Comparison of ENCODE assay signal across 8 cellular contexts in the genomic region with DNA sequence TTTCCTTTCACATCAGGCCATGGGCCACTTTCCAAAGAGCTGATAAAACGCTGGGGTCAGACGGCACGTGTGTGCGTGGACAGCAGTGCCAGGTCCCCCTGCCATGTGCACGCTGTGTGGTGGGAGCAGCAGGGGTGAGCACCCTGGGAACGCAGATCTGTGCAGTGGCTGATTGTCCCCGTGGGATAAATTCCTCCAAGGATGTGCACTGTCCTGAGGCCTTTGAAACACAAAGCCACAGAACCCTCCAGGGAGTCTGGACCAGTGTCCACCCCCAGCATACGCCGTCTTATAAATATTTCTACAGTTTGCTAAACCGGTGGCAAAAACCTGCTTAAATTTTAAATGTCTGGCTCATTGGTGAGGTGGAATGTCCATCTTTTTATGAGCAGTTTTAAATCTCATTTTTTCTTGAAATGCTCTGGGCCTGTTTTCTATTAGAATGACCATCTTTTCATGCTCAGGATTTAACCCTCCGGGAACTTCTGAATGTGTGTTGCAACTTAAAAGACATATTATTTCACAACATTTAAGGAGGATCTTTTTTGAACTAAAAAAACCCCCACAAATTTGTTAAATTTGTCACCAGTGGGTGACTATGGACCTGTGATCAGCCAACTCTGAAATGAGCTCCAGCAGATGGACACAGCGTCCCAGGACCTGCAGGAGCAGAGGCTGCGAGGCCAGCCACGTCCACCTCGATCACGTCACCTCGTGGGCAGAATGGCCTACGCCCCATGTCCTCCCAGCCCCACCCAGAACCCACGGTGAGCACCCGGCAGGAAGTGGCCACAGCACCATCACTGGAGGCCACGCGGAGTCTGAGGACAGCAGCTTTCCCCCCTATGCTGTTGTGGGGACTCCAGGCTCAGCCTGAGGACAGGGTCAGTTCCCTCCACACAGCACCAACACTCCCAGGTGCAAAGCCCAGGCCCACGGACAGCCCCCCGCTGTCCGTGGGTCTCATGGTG.
DNase-seq lines count a peak whose midpoint lies in the region; ATAC-seq and TF ChIP-seq lines count a peak whose summit lies in the region.

No MANE protein-coding gene starts in this region.

- ATAC-seq in IMR-90 (ENCODE audit: low read depth) = peak; percentile 1; the same call in 1 of the 2 replicates
- no peak for ATAC-seq in GM19023 (IDR thresholded peaks at IDR 0.05; ENCODE audit: unreplicated experiment)

- H3K4me2 ChIP-seq in IMR-90 (ENCODE audit: low read depth, low read length) = peak overlapping the region; percentile 77

- H3K4ac ChIP-seq in IMR-90 (ENCODE audit: low read depth, low read length) = peak overlapping the region; percentile 100

- peak overlapping the region; percentile 99 for H3K18ac ChIP-seq in IMR-90 (ENCODE audit: low read depth, low read length)

- H3K27ac Mint-ChIP-seq in stimulated activated naive CD8-positive, alpha-beta T cell treated with anti-CD3 and anti-CD28 coated beads, Interleukin-15, Interleukin-2, amounts not matched to agents 100 ng/mL and 50 ng/mL, for 24 hours = peak overlapping the region; percentile 98

- H3K36me3 ChIP-seq in BE2C (no peaks in the 10 kb centered on the region), IMR-90 (ENCODE audit: control insufficient read depth, insufficient read depth, low read length) (peaks cover 16% of the 10 kb centered on the region; the same call in 1 of the 2 replicates)

- no peak for TF ChIP-seq CTCF in BE2C (IDR thresholded peaks at IDR 0.05; ENCODE audit: low read depth, low read length)
- no peak for TF ChIP-seq CTCF in IMR-90 (conservative IDR thresholded peaks at IDR 0.05; ENCODE audit: low read depth, low read length)

- WGBS in IMR-90 (ENCODE audit: extremely low coverage in 2 of 2, insufficient read length in 1 of 2), 2 experiments = 34% methylated on average over 7 of the region's 25 CpGs; no CpG with 5 or more reads in 1 of the 2 experiments

- peak overlapping the region; percentile 64 for H2AFZ ChIP-seq in IMR-90 (replicated peaks; ENCODE audit: low read length, poor library complexity)

- peak overlapping the region; percentile 100 for H3K27ac ChIP-seq in IMR-90 (ENCODE audit: insufficient read depth, low read length)

- peaks cover 81% of the 10 kb centered on the region for H3K4me1 Mint-ChIP-seq in stimulated activated naive CD8-positive, alpha-beta T cell treated with anti-CD3 and anti-CD28 coated beads, Interleukin-15, Interleukin-2, amounts not matched to agents 100 ng/mL and 50 ng/mL, for 24 hours (ENCODE audit: low read depth)

- no peak for TF ChIP-seq RAD21 in IMR-90 (IDR thresholded peaks at IDR 0.05; ENCODE audit: low read length)

- H3K56ac ChIP-seq in IMR-90 (ENCODE audit: extremely low read depth, insufficient read depth, low read length) = peak overlapping the region; percentile 97

- peak overlapping the region; percentile 85 for H3K9ac ChIP-seq in IMR-90 (ENCODE audit: low read depth, low read length)

- H3K9me3 ChIP-seq in BE2C (no peaks in the 10 kb centered on the region), IMR-90 (ENCODE audit: control insufficient read depth, insufficient read depth, low read length) (no peaks in the 10 kb centered on the region)

- H3K23ac ChIP-seq in IMR-90 (ENCODE audit: low read depth, low read length) = peak overlapping the region; percentile 96

- DNase-seq in BE2C (no peak), IMR-90 (peak; percentile 61), astrocyte of the hippocampus (ENCODE audit: low read depth, low spot score) (peak; percentile 58), kidney tubule cell (ENCODE audit: low spot score) (peak; percentile 32), NCI-H1417 (lab: John Stamatoyannopoulos, UW) (no peak), NCI-H1694 (lab: John Stamatoyannopoulos, UW) (no peak)

- H3K27me3 Mint-ChIP-seq in stimulated activated naive CD8-positive, alpha-beta T cell treated with anti-CD3 and anti-CD28 coated beads, Interleukin-15, Interleukin-2, amounts not matched to agents 100 ng/mL and 50 ng/mL, for 24 hours = no peaks in the 10 kb centered on the region

- H3K4me3 ChIP-seq in BE2C (ENCODE audit: low read depth, low read length) (peak overlapping the region; percentile 46), IMR-90 (ENCODE audit: insufficient read depth, low read depth, low read length) (peak overlapping the region; percentile 15)

- peak overlapping the region; percentile 78 for H3K4me3 Mint-ChIP-seq in stimulated activated naive CD8-positive, alpha-beta T cell treated with anti-CD3 and anti-CD28 coated beads, Interleukin-15, Interleukin-2, amounts not matched to agents 100 ng/mL and 50 ng/mL, for 24 hours

- no TSS peak for BruUV-seq in IMR-90 (replicated peaks; lab: Mats Ljungman, UMichigan)

- H4K91ac ChIP-seq in IMR-90 (ENCODE audit: insufficient read depth, low read depth, low read length) = peak overlapping the region; percentile 99

- H2BK120ac ChIP-seq in IMR-90 (ENCODE audit: low read depth, low read length) = peak overlapping the region; percentile 96

- TF ChIP-seq POLR2A in IMR-90 (IDR thresholded peaks at IDR 0.05; ENCODE audit: low read depth, low read length) = peak; percentile 14

- CTCF ChIA-PET in IMR-90 (lab: Yijun Ruan, JAX) = interaction anchor here (1.3 kb wide), 1 partner anchor 14 kb away, joined by 3 read pairs; no protein-coding TSS in a partner anchor

- H2AK9ac ChIP-seq in IMR-90 (replicated peaks; ENCODE audit: low read depth, low read length, poor library complexity) = peak overlapping the region; percentile 99

- H4K20me1 ChIP-seq in IMR-90 (ENCODE audit: insufficient read depth, low read length) = peaks cover 26% of the 10 kb centered on the region

- peaks cover 6% of the 10 kb centered on the region for H3K36me3 Mint-ChIP-seq in stimulated activated naive CD8-positive, alpha-beta T cell treated with anti-CD3 and anti-CD28 coated beads, Interleukin-15, Interleukin-2, amounts not matched to agents 100 ng/mL and 50 ng/mL, for 24 hours (ENCODE audit: low read depth)

- H3K27me3 ChIP-seq in BE2C = no peaks in the 10 kb centered on the region
- no peaks in the 10 kb centered on the region for H3K27me3 ChIP-seq in IMR-90 (ENCODE audit: control insufficient read depth, insufficient read depth, low read length)

- peaks cover 12 to 74% of the 10 kb centered on the region in 2 experiments; a peak in 3 of 4 replicates for H3K79me1 ChIP-seq in IMR-90 (ENCODE audit: low read depth in 1 of 2, low read length in 2 of 2)

- in situ Hi-C loops in IMR-90 (cut with MboI; ENCODE audit: low sequenced_read_pairs) = no loop called here

- intact Hi-C loops in IMR-90 (cut with micrococcal nuclease) = no loop called here

- POLR2A ChIA-PET in IMR-90 (lab: Charles Lee; ENCODE audit: unreplicated experiment) = interaction anchor here (0.5 kb wide), 1 partner anchor 19 kb away, joined by 3 read pairs; no protein-coding TSS in a partner anchor

- no peaks in the 10 kb centered on the region for H3K9me3 Mint-ChIP-seq in stimulated activated naive CD8-positive, alpha-beta T cell treated with anti-CD3 and anti-CD28 coated beads, Interleukin-15, Interleukin-2, amounts not matched to agents 100 ng/mL and 50 ng/mL, for 24 hours

- H3K9me1 ChIP-seq in IMR-90 (ENCODE audit: insufficient read depth, low read length) = peaks cover 25% of the 10 kb centered on the region

- H4K8ac ChIP-seq in IMR-90 (ENCODE audit: low read depth in 2 of 2, low read length in 2 of 2) = peak overlapping the region; percentile 87 to 89

- peak overlapping the region; percentile 91 for H2BK15ac ChIP-seq in IMR-90 (ENCODE audit: low read depth, low read length)

- peak overlapping the region; percentile 96 for H2BK5ac ChIP-seq in IMR-90 (ENCODE audit: low read depth, low read length, poor library complexity, severe bottlenecking)

- peak overlapping the region; percentile 99 for H2AK5ac ChIP-seq in IMR-90 (ENCODE audit: low read depth, low read length)

- H2BK20ac ChIP-seq in IMR-90 (ENCODE audit: low read depth, low read length) = peak overlapping the region; percentile 79

- peak overlapping the region; percentile 99 for H3K14ac ChIP-seq in IMR-90 (replicated peaks; ENCODE audit: low read depth, low read length)

- dilution Hi-C loops in IMR-90 (cut with HindIII; ENCODE audit: low sequenced_read_pairs, unreplicated experiment) = no loop called here

- H3K4me1 ChIP-seq in BE2C = peaks cover 26% of the 10 kb centered on the region
- peaks cover 50% of the 10 kb centered on the region for H3K4me1 ChIP-seq in IMR-90 (ENCODE audit: control insufficient read depth, insufficient read depth, low read length)

- peak overlapping the region; percentile 98 for H4K5ac ChIP-seq in IMR-90 (ENCODE audit: low read depth, low read length)

TF ChIP-seq in IMR-90, 13 proteins besides CTCF, POLR2A, EP300 and RAD21:
- TF ChIP-seq MXI1 (IDR thresholded peaks at IDR 0.05; ENCODE audit: borderline replicate concordance, low read depth, low read length) (peak; percentile 50; the same call in 1 of the 2 replicates), BHLHE40 (IDR thresholded peaks at IDR 0.05; ENCODE audit: low read depth, low read length) (peak; percentile 74), CEBPB (IDR thresholded peaks at IDR 0.05; ENCODE audit: low read depth, low read length) (peak; percentile 82), RCOR1 (IDR thresholded peaks at IDR 0.05; ENCODE audit: insufficient replicate concordance, low read length) (no peak)
- TF ChIP-seq, protein P1, sequence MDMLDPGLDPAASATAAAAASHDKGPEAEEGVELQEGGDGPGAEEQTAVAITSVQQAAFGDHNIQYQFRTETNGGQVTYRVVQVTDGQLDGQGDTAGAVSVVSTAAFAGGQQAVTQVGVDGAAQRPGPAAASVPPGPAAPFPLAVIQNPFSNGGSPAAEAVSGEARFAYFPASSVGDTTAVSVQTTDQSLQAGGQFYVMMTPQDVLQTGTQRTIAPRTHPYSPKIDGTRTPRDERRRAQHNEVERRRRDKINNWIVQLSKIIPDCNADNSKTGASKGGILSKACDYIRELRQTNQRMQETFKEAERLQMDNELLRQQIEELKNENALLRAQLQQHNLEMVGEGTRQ (IDR thresholded peaks at IDR 0.05; ENCODE audit: low read depth, low read length) = 0 out of 2 replicates have a peak, but pooled peaks have one; percentile 4

Comparison
In these comparisons a context has a peak if more than half of its experiments do, and no peak if none do; other contexts are left out.
1. DNase-seq: peak in IMR-90 (single experiment), astrocyte of the hippocampus (single experiment) and kidney tubule cell (single experiment); none in BE2C (single experiment), NCI-H1417 (0 of 3) and NCI-H1694 (single experiment).